27 cellular contexts compared by ENCODE assay signal in the genomic region with DNA sequence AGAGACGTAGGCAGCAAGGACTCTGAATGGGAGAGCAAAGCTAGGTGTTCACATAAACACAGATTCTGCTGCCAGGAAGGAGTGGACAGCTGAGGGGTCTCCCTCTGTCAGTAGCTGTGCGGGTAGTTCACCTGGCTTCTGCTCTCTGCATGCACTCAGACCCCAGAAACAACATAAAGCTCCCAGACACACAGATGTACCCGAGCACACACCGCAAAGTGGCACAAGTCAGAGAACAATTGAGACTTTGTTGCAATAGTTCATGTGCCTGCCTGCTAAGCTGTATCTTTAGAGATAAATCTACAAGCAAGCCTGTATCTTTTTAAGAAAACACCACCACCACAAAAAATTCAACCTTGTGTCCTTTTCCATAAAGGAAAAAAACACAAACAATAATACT.
"Had no signal": no experiment of that assay in that cellular context is flagged by ENCODE, and none has a peak within 500 bp of the region (broad histone marks: within the 10 kb centered on the region; RNA-seq: fewer than 3 reads in every experiment).

No MANE protein-coding gene starts in this region.

- H3K4me3 Mint-ChIP-seq: naive thymus-derived CD8-positive, alpha-beta T cell; nephron; stimulated activated memory B cell treated with anti-CD40 and anti-IgM and Interleukin-4, amounts not matched to agents 10 μg/mL and 1 μg/mL and 100 μg/mL, for 72 hours; stimulated activated naive CD8-positive, alpha-beta T cell treated with anti-CD3 and anti-CD28 coated beads, Interleukin-15, amount 100 ng/mL, for 72 hours had no signal

- H3K36me3 ChIP-seq: left lung, lower lobe of right lung, pancreas, prostate gland, right lobe of liver, thyroid gland, transverse colon, upper lobe of left lung, vagina had no signal

- H3K4me1 ChIP-seq: left lung, lower lobe of right lung, pancreas, prostate gland, right lobe of liver, thyroid gland, transverse colon, upper lobe of left lung, vagina had no signal

- DNase-seq: hippocampal formation; kidney; left colon; left lung; lower lobe of right lung; mammary epithelial cell; mesenchymal stem cell; naive thymus-derived CD8-positive, alpha-beta T cell; nucleus accumbens; pancreas; posterior cingulate gyrus; right lobe of liver; stimulated activated CD4-positive, alpha-beta T cell treated with anti-CD3 and anti-CD28 coated beads, Interleukin-1b, Interleukin-23, amount 100 ng/mL, for 48 hours; stimulated activated CD4-positive, alpha-beta T cell treated with anti-CD3 and anti-CD28 coated beads, Interleukin-2, amount 100 ng/mL, for 48 hours; stimulated activated CD4-positive, alpha-beta T cell treated with anti-CD3 and anti-CD28 coated beads, Interleukin-4, amount 100 ng/mL, for 4 hours; stimulated activated CD8-positive, alpha-beta memory T cell treated with anti-CD3 and anti-CD28 coated beads, Interleukin-4, amount 100 ng/mL, for 48 hours; stimulated activated naive CD4-positive, alpha-beta T cell treated with Interleukin-2 at 50 U/mL for 16 hours; stimulated activated naive CD8-positive, alpha-beta T cell treated with anti-CD3 and anti-CD28 coated beads, Interleukin-15, amount 100 ng/mL, for 72 hours; substantia nigra; thyroid gland; transverse colon; upper lobe of left lung had no signal

- H3K9me3 ChIP-seq: lower lobe of right lung, pancreas, prostate gland, right lobe of liver, thyroid gland, transverse colon, upper lobe of left lung, vagina had no signal

- H3K27me3 Mint-ChIP-seq: naive thymus-derived CD8-positive, alpha-beta T cell; stimulated activated memory B cell treated with anti-CD40 and anti-IgM and Interleukin-4, amounts not matched to agents 10 μg/mL and 1 μg/mL and 100 μg/mL, for 72 hours; stimulated activated naive CD8-positive, alpha-beta T cell treated with anti-CD3 and anti-CD28 coated beads, Interleukin-15, amount 100 ng/mL, for 72 hours had no signal

- H3K4me1 Mint-ChIP-seq: naive thymus-derived CD8-positive, alpha-beta T cell; nephron; stimulated activated memory B cell treated with anti-CD40 and anti-IgM and Interleukin-4, amounts not matched to agents 10 μg/mL and 1 μg/mL and 100 μg/mL, for 72 hours; stimulated activated naive CD8-positive, alpha-beta T cell treated with anti-CD3 and anti-CD28 coated beads, Interleukin-15, amount 100 ng/mL, for 72 hours had no signal

- H3K27ac ChIP-seq: left lung, lower lobe of right lung, pancreas, prostate gland, right lobe of liver, thyroid gland, transverse colon, upper lobe of left lung, vagina had no signal

- H3K27me3 ChIP-seq: left lung, right lobe of liver, thyroid gland, transverse colon, upper lobe of left lung, vagina had no signal

- H3K27ac Mint-ChIP-seq: naive thymus-derived CD8-positive, alpha-beta T cell; nephron; stimulated activated memory B cell treated with anti-CD40 and anti-IgM and Interleukin-4, amounts not matched to agents 10 μg/mL and 1 μg/mL and 100 μg/mL, for 72 hours; stimulated activated naive CD8-positive, alpha-beta T cell treated with anti-CD3 and anti-CD28 coated beads, Interleukin-15, amount 100 ng/mL, for 72 hours had no signal

- ATAC-seq: left colon; left lung; lower lobe of right lung; naive thymus-derived CD8-positive, alpha-beta T cell; pancreas; right lobe of liver; stimulated activated memory B cell treated with anti-CD40 and anti-IgM and Interleukin-4, amounts not matched to agents 10 μg/mL and 1 μg/mL and 100 μg/mL, for 72 hours; stimulated activated naive CD8-positive, alpha-beta T cell treated with anti-CD3 and anti-CD28 coated beads, Interleukin-15, amount 100 ng/mL, for 72 hours had no signal

- H3K36me3 Mint-ChIP-seq: naive thymus-derived CD8-positive, alpha-beta T cell; stimulated activated memory B cell treated with anti-CD40 and anti-IgM and Interleukin-4, amounts not matched to agents 10 μg/mL and 1 μg/mL and 100 μg/mL, for 72 hours had no signal

- H3K4me3 ChIP-seq: left lung, lower lobe of right lung, pancreas, prostate gland, right lobe of liver, smooth muscle cell, thyroid gland, transverse colon, upper lobe of left lung, vagina had no signal

- H3K4me2 ChIP-seq: smooth muscle cell had no signal
